In genomic region chr7:143258830-143259229, GRCh38 we compare ENCODE assay signal across 1 cellular context.
TF ChIP-seq lines count a peak whose summit lies in the region.

No MANE protein-coding gene starts in this region.

TF ChIP-seq in SK-N-SH treated with all-trans-retinoic acid at 6 μM for 48 hours, 23 proteins besides CTCF, POLR2A, EP300 and RAD21 (continued from another document):
- TF ChIP-seq TSHZ2 (CRISPR knock-in tag; IDR thresholded peaks at IDR 0.05) = no peak
